In the genomic region with DNA sequence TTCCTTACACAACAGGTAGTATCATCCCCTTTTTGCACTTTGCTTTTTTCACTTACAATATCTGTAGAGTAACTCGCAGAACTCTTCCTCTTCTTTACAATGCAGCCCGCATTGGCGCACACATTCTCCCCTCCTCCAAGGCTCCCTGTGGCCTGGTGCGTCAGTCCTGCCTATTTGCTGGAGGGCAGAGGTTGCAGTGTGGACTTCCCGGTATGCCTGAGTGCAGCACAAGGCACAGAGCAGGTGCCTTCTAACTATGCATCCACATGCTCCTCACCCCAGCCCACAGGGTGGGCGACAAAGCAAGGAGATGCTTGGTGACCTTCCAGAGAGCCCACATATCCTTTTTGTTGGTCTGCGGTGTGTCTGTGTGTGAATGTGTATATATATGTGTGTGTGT, we compare ENCODE assay signal across 14 cellular contexts. TPM values are rescaled to one million over a fixed set of nuclear protein-coding genes. Genes with fewer than 3 reads are reported as not detected.
DNase-seq lines count a peak whose midpoint lies in the region; ATAC-seq and TF ChIP-seq lines count a peak whose summit lies in the region.
"Had no signal": no experiment of that assay in that cellular context is flagged by ENCODE, and none has a peak within 500 bp of the region (broad histone marks: within the 10 kb centered on the region; RNA-seq: fewer than 3 reads in every experiment).

No MANE protein-coding gene starts in this region.

- DNase-seq in GM23338 (ENCODE audit: low spot score) (no peak), colonic mucosa (no peak), nephron progenitor cell (no peak), stomach (peak; percentile 63), NCI-H2081 treated with DMSO at 0.1 percent for 48 hours (lab: John Stamatoyannopoulos, UW) (no peak), posterior cingulate gyrus (no peak)
- DNase-seq: BE2C; CD4-positive, alpha-beta memory T cell; DMS79; HCEC 1CT; HFFc6; IMR-90 had no signal

- no peaks in the 10 kb centered on the region for H3F3A ChIP-seq in GM23338 (replicated peaks; ENCODE audit: low read depth)

- peaks cover 29% of the 10 kb centered on the region for H4K20me1 ChIP-seq in GM23338 (replicated peaks; ENCODE audit: insufficient read depth)

- no peak overlapping the region for H3K4me3 ChIP-seq in GM23338
- H3K4me3 ChIP-seq in colonic mucosa = no peak overlapping the region
- no peak overlapping the region for H3K4me3 ChIP-seq in stomach

- H3K27me3 ChIP-seq in GM23338 (ENCODE audit: insufficient read depth) (no peaks in the 10 kb centered on the region), colonic mucosa (no peaks in the 10 kb centered on the region), stomach (no peaks in the 10 kb centered on the region)
- H3K27me3 ChIP-seq: BE2C had no signal

- H3K4me1 ChIP-seq in GM23338 (ENCODE audit: insufficient read depth) (peaks cover 5% of the 10 kb centered on the region), colonic mucosa (no peaks in the 10 kb centered on the region), stomach (peaks cover 6 to 35% (median 15%) of the 10 kb centered on the region in 4 donors)
- H3K4me1 ChIP-seq: BE2C had no signal

- H3K4me3 Mint-ChIP-seq in GM23338 (no peak overlapping the region), nephron progenitor cell (no peak overlapping the region)
- H3K4me3 Mint-ChIP-seq: CD4-positive, alpha-beta memory T cell; HFFc6 had no signal

- TF ChIP-seq EP300 in stomach (IDR thresholded peaks at IDR 0.05) = no peak

- no peaks in the 10 kb centered on the region for H3K36me3 ChIP-seq in GM23338 (ENCODE audit: insufficient read depth)
- no peaks in the 10 kb centered on the region for H3K36me3 ChIP-seq in colonic mucosa
- no peaks in the 10 kb centered on the region for H3K36me3 ChIP-seq in stomach
- H3K36me3 ChIP-seq: BE2C had no signal

- intact Hi-C loops in colonic mucosa (cut with DNase I) = no loop called here
- intact Hi-C loops in stomach (cut with DNase I; ENCODE audit: low total_unique reads) = no loop called here
- intact Hi-C loops in posterior cingulate gyrus (cut with DNase I) = no loop called here

- H3K27ac Mint-ChIP-seq in GM23338 (no peak overlapping the region), nephron progenitor cell (peak overlapping the region; percentile 52)
- H3K27ac Mint-ChIP-seq: CD4-positive, alpha-beta memory T cell; HFFc6 had no signal

- WGBS in stomach, 5 donors = 54 to 70% (median 66%) methylated on average over 7 of the region's 7 CpGs

- ATAC-seq in GM23338 (peak; percentile 65), HG03045 (IDR thresholded peaks at IDR 0.05; ENCODE audit: unreplicated experiment) (no peak)

- H3K36me3 Mint-ChIP-seq in GM23338 (ENCODE audit: low read depth) (peaks cover 4% of the 10 kb centered on the region; the same call in 1 of the 3 replicates), nephron progenitor cell (ENCODE audit: low read depth) (peaks cover 11% of the 10 kb centered on the region)
- H3K36me3 Mint-ChIP-seq: CD4-positive, alpha-beta memory T cell had no signal

- no peak for TF ChIP-seq POLR2A in stomach (IDR thresholded peaks at IDR 0.05)

- H3K4me2 ChIP-seq in GM23338 = no peak overlapping the region

- H3K27ac ChIP-seq in GM23338 (ENCODE audit: low read depth) (no peak overlapping the region), colonic mucosa (peak overlapping the region; percentile 42), stomach (peak overlapping the region in 4 of 5 donors; percentile 18 to 77 (median 61))
- H3K27ac ChIP-seq: C4-2B had no signal

- peaks cover 14% of the 10 kb centered on the region for H3K4me1 Mint-ChIP-seq in GM23338
- H3K4me1 Mint-ChIP-seq in nephron progenitor cell = peaks cover 27% of the 10 kb centered on the region

- no peaks in the 10 kb centered on the region for H3K9me2 ChIP-seq in GM23338 (ENCODE audit: insufficient read depth)

- no peak overlapping the region for H3K9ac ChIP-seq in colonic mucosa (ENCODE audit: low read depth in 2 of 2, low read length in 2 of 2)

- no peaks in the 10 kb centered on the region for H3K9me3 Mint-ChIP-seq in GM23338
- peaks cover 4% of the 10 kb centered on the region for H3K9me3 Mint-ChIP-seq in nephron progenitor cell
- H3K9me3 Mint-ChIP-seq: CD4-positive, alpha-beta memory T cell; HFFc6 had no signal

- H3K9me3 ChIP-seq in colonic mucosa (no peaks in the 10 kb centered on the region), stomach (no peaks in the 10 kb centered on the region)
- H3K9me3 ChIP-seq: BE2C had no signal

- H3K27me3 Mint-ChIP-seq in GM23338 (ENCODE audit: insufficient read depth, low read depth, poor library complexity) (peaks cover 1% of the 10 kb centered on the region), nephron progenitor cell (ENCODE audit: low read depth, poor library complexity) (no peaks in the 10 kb centered on the region)

- H3K79me2 ChIP-seq in GM23338 (replicated peaks; ENCODE audit: insufficient read depth) = peaks cover 62% of the 10 kb centered on the region

- H2AFZ ChIP-seq in GM23338 = no peak overlapping the region

- no peak for TF ChIP-seq CTCF in GM23338 (conservative IDR thresholded peaks at IDR 0.05; ENCODE audit: low read depth in 2 of 2)
- no peak for TF ChIP-seq CTCF in colonic mucosa (IDR thresholded peaks at IDR 0.05)
- no peak for TF ChIP-seq CTCF in nephron progenitor cell (IDR thresholded peaks at IDR 0.05)
- no peak for TF ChIP-seq CTCF in stomach (IDR thresholded peaks at IDR 0.05)

TF ChIP-seq in GM23338, 12 proteins besides CTCF, POLR2A, EP300 and RAD21:
- TF ChIP-seq, protein P1, sequence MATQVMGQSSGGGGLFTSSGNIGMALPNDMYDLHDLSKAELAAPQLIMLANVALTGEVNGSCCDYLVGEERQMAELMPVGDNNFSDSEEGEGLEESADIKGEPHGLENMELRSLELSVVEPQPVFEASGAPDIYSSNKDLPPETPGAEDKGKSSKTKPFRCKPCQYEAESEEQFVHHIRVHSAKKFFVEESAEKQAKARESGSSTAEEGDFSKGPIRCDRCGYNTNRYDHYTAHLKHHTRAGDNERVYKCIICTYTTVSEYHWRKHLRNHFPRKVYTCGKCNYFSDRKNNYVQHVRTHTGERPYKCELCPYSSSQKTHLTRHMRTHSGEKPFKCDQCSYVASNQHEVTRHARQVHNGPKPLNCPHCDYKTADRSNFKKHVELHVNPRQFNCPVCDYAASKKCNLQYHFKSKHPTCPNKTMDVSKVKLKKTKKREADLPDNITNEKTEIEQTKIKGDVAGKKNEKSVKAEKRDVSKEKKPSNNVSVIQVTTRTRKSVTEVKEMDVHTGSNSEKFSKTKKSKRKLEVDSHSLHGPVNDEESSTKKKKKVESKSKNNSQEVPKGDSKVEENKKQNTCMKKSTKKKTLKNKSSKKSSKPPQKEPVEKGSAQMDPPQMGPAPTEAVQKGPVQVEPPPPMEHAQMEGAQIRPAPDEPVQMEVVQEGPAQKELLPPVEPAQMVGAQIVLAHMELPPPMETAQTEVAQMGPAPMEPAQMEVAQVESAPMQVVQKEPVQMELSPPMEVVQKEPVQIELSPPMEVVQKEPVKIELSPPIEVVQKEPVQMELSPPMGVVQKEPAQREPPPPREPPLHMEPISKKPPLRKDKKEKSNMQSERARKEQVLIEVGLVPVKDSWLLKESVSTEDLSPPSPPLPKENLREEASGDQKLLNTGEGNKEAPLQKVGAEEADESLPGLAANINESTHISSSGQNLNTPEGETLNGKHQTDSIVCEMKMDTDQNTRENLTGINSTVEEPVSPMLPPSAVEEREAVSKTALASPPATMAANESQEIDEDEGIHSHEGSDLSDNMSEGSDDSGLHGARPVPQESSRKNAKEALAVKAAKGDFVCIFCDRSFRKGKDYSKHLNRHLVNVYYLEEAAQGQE (IDR thresholded peaks at IDR 0.05; ENCODE audit: unreplicated experiment) = no peak

RNA-seq across cellular contexts. Expression of gene ARHGEF11, which starts 53.3 kb away (rescaled TPM):
- 23.5 and 33.7 TPM in 2 replicates for total RNA-seq in GM23338 (2014; rRNA removed; shearing (Covaris generic))
- polyA plus RNA-seq in GM23338 (2016; fragmentation: Nextera tagmentation; extraction: Ambion mirVana) (11.1 and 12.3 TPM in 2 replicates), stomach (10 to 100 TPM in 1 of 3 donors, 1 to 10 TPM in 2; 6.6 to 11.5 (median 8.6) TPM)
- total RNA-seq in colonic mucosa (10 to 100 TPM; 35.2 to 43.3 TPM), stomach (100 to 1,000 TPM in 1 of 5 donors, 10 to 100 TPM in 4; 30.4 to 125 (median 36.5) TPM)
